In the genomic region with DNA sequence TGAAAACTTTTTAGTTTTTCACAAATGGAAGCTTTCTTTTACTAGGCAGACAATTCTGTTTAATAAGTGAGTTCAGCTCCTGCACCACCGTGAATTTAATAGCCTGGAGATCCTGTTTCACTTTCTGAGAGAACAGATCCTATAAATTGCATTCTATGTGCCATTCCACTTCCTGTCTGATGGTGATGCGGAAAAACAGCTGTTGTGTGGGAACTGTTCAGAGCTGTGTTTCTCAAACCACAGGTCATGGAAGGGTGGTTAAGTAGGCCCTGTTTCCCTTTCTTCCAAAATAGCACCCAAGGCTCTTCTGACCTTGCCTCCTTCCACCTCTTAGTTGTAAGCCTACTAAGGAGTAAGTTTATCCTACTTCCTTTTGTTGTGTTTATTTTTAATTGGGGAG, we compare ENCODE assay signal across 8 cellular contexts.
DNase-seq lines count a peak whose midpoint lies in the region; ATAC-seq and TF ChIP-seq lines count a peak whose summit lies in the region.

No MANE protein-coding gene starts in this region.

- H3K4me1 Mint-ChIP-seq in GM23338, result peaks cover 61% of the 10 kb centered on the region

- H3K9ac ChIP-seq in Loucy (ENCODE audit: low read depth, low read length, poor library complexity, severe bottlenecking), result peak overlapping the region; percentile 39

- H3K4me3 ChIP-seq in GM23338, result no peak overlapping the region
- H3K4me3 ChIP-seq in Loucy (ENCODE audit: low read length, poor library complexity, severe bottlenecking), result peak overlapping the region; percentile 45

- H2AFZ ChIP-seq in GM23338 (no peak overlapping the region), Loucy (ENCODE audit: low read length) (no peak overlapping the region)

- H3K27me3 ChIP-seq in GM23338 (ENCODE audit: insufficient read depth), result no peaks in the 10 kb centered on the region
- H3K27me3 ChIP-seq in Loucy (ENCODE audit: insufficient read depth, low read length, poor library complexity, severe bottlenecking), result no peaks in the 10 kb centered on the region

- H3K4me1 ChIP-seq in GM23338 (ENCODE audit: insufficient read depth), result peaks cover 53% of the 10 kb centered on the region
- peaks cover 17% of the 10 kb centered on the region for H3K4me1 ChIP-seq in Loucy (ENCODE audit: insufficient read depth, low read length, poor library complexity, severe bottlenecking)

- TF ChIP-seq CTCF in GM23338 (conservative IDR thresholded peaks at IDR 0.05; ENCODE audit: low read depth in 2 of 2) (no peak), Loucy (conservative IDR thresholded peaks at IDR 0.05; ENCODE audit: low read length) (no peak), GM10266 (IDR thresholded peaks at IDR 0.05; ENCODE audit: control insufficient read depth, insufficient read depth, low read depth, missing control alignments) (no peak)

- no peaks in the 10 kb centered on the region; the same call in 2 of the 3 replicates for H3K36me3 Mint-ChIP-seq in GM23338 (ENCODE audit: low read depth)

- no peaks in the 10 kb centered on the region for H4K20me1 ChIP-seq in GM23338 (replicated peaks; ENCODE audit: insufficient read depth)
- no peaks in the 10 kb centered on the region for H4K20me1 ChIP-seq in Loucy (ENCODE audit: insufficient read depth, low read length, poor library complexity, severe bottlenecking)

- H3K79me2 ChIP-seq in GM23338 (replicated peaks; ENCODE audit: insufficient read depth) (no peaks in the 10 kb centered on the region), Loucy (ENCODE audit: insufficient read depth, low read length) (no peaks in the 10 kb centered on the region)

- H3K27me3 Mint-ChIP-seq in GM23338 (ENCODE audit: insufficient read depth, low read depth, poor library complexity), result peaks cover 2% of the 10 kb centered on the region

- no peaks in the 10 kb centered on the region for H3K9me3 ChIP-seq in Loucy (ENCODE audit: insufficient read depth, low read depth, low read length)

- no peak overlapping the region for H3K4me2 ChIP-seq in GM23338
- H3K4me2 ChIP-seq in Loucy (ENCODE audit: low read depth, low read length, poor library complexity, severe bottlenecking), result peak overlapping the region; percentile 47

- no peaks in the 10 kb centered on the region for H3K9me2 ChIP-seq in GM23338 (ENCODE audit: insufficient read depth)
- no peaks in the 10 kb centered on the region for H3K9me2 ChIP-seq in Loucy (replicated peaks; ENCODE audit: low read depth, low read length)

- H3K9me3 Mint-ChIP-seq in GM23338, result no peaks in the 10 kb centered on the region

- DNase-seq in GM04504 (ENCODE audit: low read depth) (peak; percentile 70), GM23338 (ENCODE audit: low spot score) (no peak), superior temporal gyrus (ENCODE audit: extremely low spot score) (peak; percentile 35), GM10266 (ENCODE audit: extremely low spot score) (no peak), NCI-H82 treated with DMSO at 0.1 percent for 48 hours (lab: John Stamatoyannopoulos, UW; ENCODE audit: unreplicated experiment) (no peak), LoVo (ENCODE audit: low spot score) (no peak)

- ATAC-seq in GM23338 (no peak), esophagus mucosa (peak; percentile 10)

- H3K27ac Mint-ChIP-seq in GM23338, result 0 out of 2 replicates have a peak overlapping the region, but pooled peaks have one; percentile 27

- no peak overlapping the region for H3K4me3 Mint-ChIP-seq in GM23338

- H3F3A ChIP-seq in GM23338 (replicated peaks; ENCODE audit: low read depth) (no peaks in the 10 kb centered on the region), Loucy (ENCODE audit: low read depth) (no peaks in the 10 kb centered on the region)

- H3K27ac ChIP-seq in GM23338 (ENCODE audit: low read depth), result peak overlapping the region; percentile 7; the same call in 1 of the 2 replicates

- H3K36me3 ChIP-seq in GM23338 (ENCODE audit: insufficient read depth) (no peaks in the 10 kb centered on the region), Loucy (ENCODE audit: insufficient read depth, low read length) (no peaks in the 10 kb centered on the region)

TF ChIP-seq in GM23338, 12 proteins besides CTCF, POLR2A, EP300 and RAD21 (continues in another document):
- TF ChIP-seq ZNF331 (CRISPR knock-in tag; IDR thresholded peaks at IDR 0.05; ENCODE audit: low read depth), result no peak
- TF ChIP-seq STAT1 (IDR thresholded peaks at IDR 0.05; ENCODE audit: unreplicated experiment), result no peak
- no peak for TF ChIP-seq POLR2AphosphoS5 (IDR thresholded peaks at IDR 0.05; ENCODE audit: low read depth)
- TF ChIP-seq, protein P1, sequence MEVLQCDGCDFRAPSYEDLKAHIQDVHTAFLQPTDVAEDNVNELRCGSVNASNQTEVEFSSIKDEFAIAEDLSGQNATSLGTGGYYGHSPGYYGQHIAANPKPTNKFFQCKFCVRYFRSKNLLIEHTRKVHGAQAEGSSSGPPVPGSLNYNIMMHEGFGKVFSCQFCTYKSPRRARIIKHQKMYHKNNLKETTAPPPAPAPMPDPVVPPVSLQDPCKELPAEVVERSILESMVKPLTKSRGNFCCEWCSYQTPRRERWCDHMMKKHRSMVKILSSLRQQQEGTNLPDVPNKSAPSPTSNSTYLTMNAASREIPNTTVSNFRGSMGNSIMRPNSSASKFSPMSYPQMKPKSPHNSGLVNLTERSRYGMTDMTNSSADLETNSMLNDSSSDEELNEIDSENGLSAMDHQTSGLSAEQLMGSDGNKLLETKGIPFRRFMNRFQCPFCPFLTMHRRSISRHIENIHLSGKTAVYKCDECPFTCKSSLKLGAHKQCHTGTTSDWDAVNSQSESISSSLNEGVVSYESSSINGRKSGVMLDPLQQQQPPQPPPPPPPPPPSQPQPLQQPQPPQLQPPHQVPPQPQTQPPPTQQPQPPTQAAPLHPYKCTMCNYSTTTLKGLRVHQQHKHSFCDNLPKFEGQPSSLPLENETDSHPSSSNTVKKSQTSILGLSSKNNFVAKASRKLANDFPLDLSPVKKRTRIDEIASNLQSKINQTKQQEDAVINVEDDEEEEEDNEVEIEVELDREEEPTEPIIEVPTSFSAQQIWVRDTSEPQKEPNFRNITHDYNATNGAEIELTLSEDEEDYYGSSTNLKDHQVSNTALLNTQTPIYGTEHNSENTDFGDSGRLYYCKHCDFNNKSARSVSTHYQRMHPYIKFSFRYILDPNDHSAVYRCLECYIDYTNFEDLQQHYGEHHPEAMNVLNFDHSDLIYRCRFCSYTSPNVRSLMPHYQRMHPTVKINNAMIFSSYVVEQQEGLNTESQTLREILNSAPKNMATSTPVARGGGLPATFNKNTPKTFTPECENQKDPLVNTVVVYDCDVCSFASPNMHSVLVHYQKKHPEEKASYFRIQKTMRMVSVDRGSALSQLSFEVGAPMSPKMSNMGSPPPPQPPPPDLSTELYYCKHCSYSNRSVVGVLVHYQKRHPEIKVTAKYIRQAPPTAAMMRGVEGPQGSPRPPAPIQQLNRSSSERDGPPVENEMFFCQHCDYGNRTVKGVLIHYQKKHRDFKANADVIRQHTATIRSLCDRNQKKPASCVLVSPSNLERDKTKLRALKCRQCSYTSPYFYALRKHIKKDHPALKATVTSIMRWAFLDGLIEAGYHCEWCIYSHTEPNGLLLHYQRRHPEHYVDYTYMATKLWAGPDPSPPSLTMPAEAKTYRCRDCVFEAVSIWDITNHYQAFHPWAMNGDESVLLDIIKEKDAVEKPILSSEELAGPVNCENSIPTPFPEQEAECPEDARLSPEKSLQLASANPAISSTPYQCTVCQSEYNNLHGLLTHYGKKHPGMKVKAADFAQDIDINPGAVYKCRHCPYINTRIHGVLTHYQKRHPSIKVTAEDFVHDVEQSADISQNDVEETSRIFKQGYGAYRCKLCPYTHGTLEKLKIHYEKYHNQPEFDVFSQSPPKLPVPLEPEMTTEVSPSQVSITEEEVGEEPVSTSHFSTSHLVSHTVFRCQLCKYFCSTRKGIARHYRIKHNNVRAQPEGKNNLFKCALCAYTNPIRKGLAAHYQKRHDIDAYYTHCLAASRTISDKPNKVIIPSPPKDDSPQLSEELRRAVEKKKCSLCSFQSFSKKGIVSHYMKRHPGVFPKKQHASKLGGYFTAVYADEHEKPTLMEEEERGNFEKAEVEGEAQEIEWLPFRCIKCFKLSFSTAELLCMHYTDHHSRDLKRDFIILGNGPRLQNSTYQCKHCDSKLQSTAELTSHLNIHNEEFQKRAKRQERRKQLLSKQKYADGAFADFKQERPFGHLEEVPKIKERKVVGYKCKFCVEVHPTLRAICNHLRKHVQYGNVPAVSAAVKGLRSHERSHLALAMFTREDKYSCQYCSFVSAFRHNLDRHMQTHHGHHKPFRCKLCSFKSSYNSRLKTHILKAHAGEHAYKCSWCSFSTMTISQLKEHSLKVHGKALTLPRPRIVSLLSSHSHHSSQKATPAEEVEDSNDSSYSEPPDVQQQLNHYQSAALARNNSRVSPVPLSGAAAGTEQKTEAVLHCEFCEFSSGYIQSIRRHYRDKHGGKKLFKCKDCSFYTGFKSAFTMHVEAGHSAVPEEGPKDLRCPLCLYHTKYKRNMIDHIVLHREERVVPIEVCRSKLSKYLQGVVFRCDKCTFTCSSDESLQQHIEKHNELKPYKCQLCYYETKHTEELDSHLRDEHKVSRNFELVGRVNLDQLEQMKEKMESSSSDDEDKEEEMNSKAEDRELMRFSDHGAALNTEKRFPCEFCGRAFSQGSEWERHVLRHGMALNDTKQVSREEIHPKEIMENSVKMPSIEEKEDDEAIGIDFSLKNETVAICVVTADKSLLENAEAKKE (CRISPR knock-in tag; IDR thresholded peaks at IDR 0.05), result no peak
- TF ChIP-seq EZH2 (IDR thresholded peaks at IDR 0.05; ENCODE audit: low read depth, unreplicated experiment), result no peak

Comparison
In these comparisons a context has a peak if more than half of its experiments do, and no peak if none do; other contexts are left out.
1. DNase-seq: peak in GM04504 (single experiment) and superior temporal gyrus (single experiment); none in GM23338 (single experiment), GM10266 (single experiment), NCI-H82 treated with DMSO at 0.1 percent for 48 hours (single experiment) and LoVo (single experiment).